Comparison of ENCODE assay signal across 8 cellular contexts in genomic region chr6:20023549-20024315, GRCh38.
A peak's percentile ranks its signal among the peaks of the same experiment; 100 is the strongest.
DNase-seq lines count a peak whose midpoint lies in the region; ATAC-seq and TF ChIP-seq lines count a peak whose summit lies in the region.
"Not testable (repeated sequence)": the region's sequence is repeated elsewhere in the genome, so short reads cannot be mapped to it uniquely, and the experiment has no call there.

No MANE protein-coding gene starts in this region.

- peaks cover 13% of the 10 kb centered on the region for H3K4me1 Mint-ChIP-seq in activated CD4-positive, alpha-beta T cell treated with anti-CD3 and anti-CD28 coated beads for 36 hours
- peaks cover 18% of the 10 kb centered on the region for H3K4me1 Mint-ChIP-seq in activated naive CD4-positive, alpha-beta T cell treated with anti-CD3 and anti-CD28 coated beads, Interleukin-2, amount 50 U/mL, for 24 hours

- not testable (repeated sequence) for H3K4me3 ChIP-seq in A673 (ENCODE audit: low read depth, low read length, poor library complexity, severe bottlenecking)

- H3K27ac ChIP-seq in A673 (ENCODE audit: low read depth, low read length, poor library complexity, severe bottlenecking): not testable (repeated sequence)

- not testable (repeated sequence) for H3K27ac Mint-ChIP-seq in activated CD4-positive, alpha-beta T cell treated with anti-CD3 and anti-CD28 coated beads for 36 hours; activated naive CD4-positive, alpha-beta T cell treated with anti-CD3 and anti-CD28 coated beads, Interleukin-2, amount 50 U/mL, for 24 hours

- not testable (repeated sequence) for H3K36me3 Mint-ChIP-seq in activated CD4-positive, alpha-beta T cell treated with anti-CD3 and anti-CD28 coated beads for 36 hours (ENCODE audit: low read depth); activated naive CD4-positive, alpha-beta T cell treated with anti-CD3 and anti-CD28 coated beads, Interleukin-2, amount 50 U/mL, for 24 hours

- H3K36me3 ChIP-seq in A673 (ENCODE audit: insufficient read depth, low read length, poor library complexity, severe bottlenecking): not testable (repeated sequence)

- peak overlapping the region; percentile 44 for H3K4me3 Mint-ChIP-seq in activated CD4-positive, alpha-beta T cell treated with anti-CD3 and anti-CD28 coated beads for 36 hours
- H3K4me3 Mint-ChIP-seq in activated naive CD4-positive, alpha-beta T cell treated with anti-CD3 and anti-CD28 coated beads, Interleukin-2, amount 50 U/mL, for 24 hours: peak overlapping the region; percentile 76

- not testable (repeated sequence) for TF ChIP-seq CTCF in A673 (conservative IDR thresholded peaks at IDR 0.05; ENCODE audit: low read depth, low read length)

- H3K4me1 ChIP-seq in A673 (ENCODE audit: insufficient read depth, low read length, poor library complexity, severe bottlenecking): not testable (repeated sequence)

- CTCF ChIA-PET in A673 (lab: Charles Lee): interaction anchor here (0.7 kb wide), 1 partner anchor 104 kb away, joined by 9 read pairs; no protein-coding TSS in a partner anchor
- CTCF ChIA-PET in activated CD4-positive, alpha-beta T cell treated with anti-CD3 and anti-CD28 coated beads for 36 hours (lab: Charles Lee): interaction anchor here (0.7 kb wide), 1 partner anchor 103 kb away, joined by 3 read pairs; no protein-coding TSS in a partner anchor

- H3K9me3 ChIP-seq in A673 (ENCODE audit: low read depth, low read length, poor library complexity, severe bottlenecking): not testable (repeated sequence)

- H3K27me3 ChIP-seq in A673 (replicated peaks; ENCODE audit: insufficient read depth, low read depth, low read length, poor library complexity): not testable (repeated sequence)

- not testable (repeated sequence) for H3K9me3 Mint-ChIP-seq in activated CD4-positive, alpha-beta T cell treated with anti-CD3 and anti-CD28 coated beads for 36 hours (ENCODE audit: low read depth); activated naive CD4-positive, alpha-beta T cell treated with anti-CD3 and anti-CD28 coated beads, Interleukin-2, amount 50 U/mL, for 24 hours

- peaks cover 27% of the 10 kb centered on the region for H3K27me3 Mint-ChIP-seq in activated CD4-positive, alpha-beta T cell treated with anti-CD3 and anti-CD28 coated beads for 36 hours
- peaks cover 28% of the 10 kb centered on the region for H3K27me3 Mint-ChIP-seq in activated naive CD4-positive, alpha-beta T cell treated with anti-CD3 and anti-CD28 coated beads, Interleukin-2, amount 50 U/mL, for 24 hours

- POLR2A ChIA-PET in A673 (lab: Charles Lee; ENCODE audit: low non-redundant PET): not testable (repeated sequence)
- POLR2A ChIA-PET in activated CD4-positive, alpha-beta T cell treated with anti-CD3 and anti-CD28 coated beads for 36 hours (lab: Charles Lee): interaction anchor here (0.6 kb wide), 1 partner anchor 514 kb away, joined by 3 read pairs; no protein-coding TSS in a partner anchor

- in situ Hi-C loops in KBM-7 (cut with MboI; ENCODE audit: low pct_unique_long_range_greater_than_20kb, low sequenced_read_pairs): not testable (repeated sequence)

- peak; percentile 6 for DNase-seq in A673 (ENCODE audit: low spot score)
- DNase-seq in KBM-7: peak; percentile 92
- DNase-seq in activated CD4-positive, alpha-beta T cell treated with anti-CD3 and anti-CD28 coated beads for 36 hours: peak; percentile 42
- peak; percentile 28 for DNase-seq in stimulated activated CD4-positive, alpha-beta T cell treated with anti-CD3 and anti-CD28 coated beads, Interleukin-1b, Interleukin-23, amount 100 ng/mL, for 48 hours

- BruUV-seq in A673 (replicated peaks; lab: Mats Ljungman, UMichigan): not testable (repeated sequence)

- ATAC-seq in GM18867 (IDR thresholded peaks at IDR 0.05; ENCODE audit: unreplicated experiment) (peak; percentile 87), GM21526 (IDR thresholded peaks at IDR 0.05; ENCODE audit: low FRiP score, unreplicated experiment) (peak; percentile 87), HG03025 (IDR thresholded peaks at IDR 0.05; ENCODE audit: low FRiP score, unreplicated experiment) (peak; percentile 82)
- ATAC-seq in activated CD4-positive, alpha-beta T cell treated with anti-CD3 and anti-CD28 coated beads for 36 hours: peak; percentile 84

- intact Hi-C loops in A673 (cut with micrococcal nuclease; ENCODE audit: unreplicated experiment); activated CD4-positive, alpha-beta T cell treated with anti-CD3 and anti-CD28 coated beads for 36 hours (cut with DNase I, micrococcal nuclease): not testable (repeated sequence)

Comparison
In these comparisons a context has a peak if more than half of its experiments do, and no peak if none do; other contexts are left out.
1. DNase-seq: peak in every context shown above with its lines; median percentile 92 in KBM-7; 42 in activated CD4-positive, alpha-beta T cell treated with anti-CD3 and anti-CD28 coated beads for 36 hours; 28 in stimulated activated CD4-positive, alpha-beta T cell treated with anti-CD3 and anti-CD28 coated beads, Interleukin-1b, Interleukin-23, amount 100 ng/mL, for 48 hours; 6 in A673.